Comparison of ENCODE assay signal across 9 cellular contexts in the genomic region with DNA sequence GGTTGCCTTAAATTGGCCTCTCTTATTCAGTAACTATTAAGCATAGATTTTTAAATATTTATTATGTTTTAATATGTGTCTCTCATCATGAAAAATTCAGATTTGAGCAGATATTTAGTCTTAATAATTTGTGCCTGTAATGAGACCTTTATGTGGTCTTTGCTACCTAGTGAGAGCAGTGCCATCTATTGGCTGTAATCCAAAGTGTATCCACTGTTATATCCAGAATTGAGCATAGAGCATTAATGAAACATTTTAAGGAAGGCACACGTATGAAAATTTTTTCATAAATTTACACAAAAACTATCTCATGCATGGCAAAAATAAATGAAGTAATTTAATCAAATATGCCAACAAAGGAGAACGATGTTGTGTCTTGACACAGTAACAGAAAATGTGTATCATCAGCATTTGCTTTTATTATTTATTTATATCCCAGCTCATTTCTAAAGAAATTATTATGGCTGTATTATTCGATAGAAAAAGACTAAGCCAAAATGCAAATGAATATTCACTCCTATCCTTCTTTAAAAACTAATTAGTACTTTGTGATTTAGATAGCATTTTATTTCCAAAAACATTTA.
DNase-seq lines count a peak whose midpoint lies in the region; ATAC-seq and TF ChIP-seq lines count a peak whose summit lies in the region.
"Had no signal": no experiment of that assay in that cellular context is flagged by ENCODE, and none has a peak within 500 bp of the region (broad histone marks: within the 10 kb centered on the region; RNA-seq: fewer than 3 reads in every experiment).

No MANE protein-coding gene starts in this region.

- no peaks in the 10 kb centered on the region; the same call in 1 of the 2 replicates for H3F3A ChIP-seq in SU-DHL-6 (ENCODE audit: insufficient read depth)

- H3K27me3 Mint-ChIP-seq in Caco-2 (ENCODE audit: insufficient read depth, unreplicated experiment): no peaks in the 10 kb centered on the region
- H3K27me3 Mint-ChIP-seq in activated T-helper 1 cell treated with anti-CD3 and anti-CD28 coated beads, Interleukin-12 subunit alpha, Interleukin-12 subunit beta, Interleukin-2, Interleukin-4 antibody, amounts not matched to agents 30 ng/mL and 10 ng/mL and 1 ng/mL, durations not matched to agents 14 hours and 24 hours and 36 hours (ENCODE audit: insufficient read depth): no peaks in the 10 kb centered on the region
- H3K27me3 Mint-ChIP-seq: IgD-negative memory B cell had no signal

- H4K20me1 ChIP-seq in SU-DHL-6 (ENCODE audit: low read depth, low read length): no peaks in the 10 kb centered on the region

- no peak overlapping the region for H2AFZ ChIP-seq in SU-DHL-6 (ENCODE audit: low read depth, low read length, severe bottlenecking)

- peak; percentile 47 to 61 for TF ChIP-seq CTCF in Caco-2 (IDR thresholded peaks at IDR 0.05; ENCODE audit: insufficient read depth in 1 of 2, low read depth in 1 of 2, low read length in 1 of 2, severe bottlenecking in 1 of 2, unreplicated experiment in 1 of 2)
- peak; percentile 79 for TF ChIP-seq CTCF in SU-DHL-6 (IDR thresholded peaks at IDR 0.05; ENCODE audit: insufficient read depth, low read length, poor library complexity, severe bottlenecking)
- TF ChIP-seq CTCF in lower leg skin (IDR thresholded peaks at IDR 0.05): no peak

- H3K36me3 Mint-ChIP-seq in Caco-2 (ENCODE audit: insufficient read depth, unreplicated experiment): no peaks in the 10 kb centered on the region
- H3K36me3 Mint-ChIP-seq in activated T-helper 1 cell treated with anti-CD3 and anti-CD28 coated beads, Interleukin-12 subunit alpha, Interleukin-12 subunit beta, Interleukin-2, Interleukin-4 antibody, amounts not matched to agents 30 ng/mL and 10 ng/mL and 1 ng/mL, durations not matched to agents 14 hours and 24 hours and 36 hours (ENCODE audit: low read depth): no peaks in the 10 kb centered on the region

- no peak overlapping the region for H3K27ac Mint-ChIP-seq in Caco-2 (ENCODE audit: unreplicated experiment)
- H3K27ac Mint-ChIP-seq in activated T-helper 1 cell treated with anti-CD3 and anti-CD28 coated beads, Interleukin-12 subunit alpha, Interleukin-12 subunit beta, Interleukin-2, Interleukin-4 antibody, amounts not matched to agents 30 ng/mL and 10 ng/mL and 1 ng/mL, durations not matched to agents 14 hours and 24 hours and 36 hours: no peak overlapping the region
- H3K27ac Mint-ChIP-seq: IgD-negative memory B cell had no signal

- peaks cover 11% of the 10 kb centered on the region for H3K4me1 Mint-ChIP-seq in Caco-2 (ENCODE audit: low read depth, unreplicated experiment)
- H3K4me1 Mint-ChIP-seq in activated T-helper 1 cell treated with anti-CD3 and anti-CD28 coated beads, Interleukin-12 subunit alpha, Interleukin-12 subunit beta, Interleukin-2, Interleukin-4 antibody, amounts not matched to agents 30 ng/mL and 10 ng/mL and 1 ng/mL, durations not matched to agents 14 hours and 24 hours and 36 hours (ENCODE audit: low read depth): no peaks in the 10 kb centered on the region

- H3K4me1 ChIP-seq in Caco-2: peaks cover 14% of the 10 kb centered on the region

- H3K9me2 ChIP-seq in SU-DHL-6 (replicated peaks; ENCODE audit: insufficient read depth, low read length): no peaks in the 10 kb centered on the region

- no peak overlapping the region; the same call in 1 of the 2 replicates for H3K27ac ChIP-seq in SU-DHL-6 (ENCODE audit: low read depth, low read length)

- ATAC-seq in GM19395 (IDR thresholded peaks at IDR 0.05; ENCODE audit: unreplicated experiment): peak; percentile 53

- DNase-seq in Caco-2 (peak in 1 of 2 experiments; percentile 22), M059J (ENCODE audit: low read depth) (peak; percentile 49), kidney tubule cell (ENCODE audit: low spot score) (peak; percentile 56), lower leg skin (ENCODE audit: low spot score in 2 of 2) (no peak), NCI-H1930 (lab: John Stamatoyannopoulos, UW) (no peak)
- DNase-seq in activated T-helper 1 cell treated with anti-CD3 and anti-CD28 coated beads, Interleukin-12 subunit alpha, Interleukin-12 subunit beta, Interleukin-2, Interleukin-4 antibody, amounts not matched to agents 30 ng/mL and 10 ng/mL and 1 ng/mL, durations not matched to agents 14 hours and 24 hours and 36 hours (ENCODE audit: low spot score): no peak

- no peaks in the 10 kb centered on the region for H3K9me3 Mint-ChIP-seq in Caco-2 (ENCODE audit: unreplicated experiment)
- H3K9me3 Mint-ChIP-seq in activated T-helper 1 cell treated with anti-CD3 and anti-CD28 coated beads, Interleukin-12 subunit alpha, Interleukin-12 subunit beta, Interleukin-2, Interleukin-4 antibody, amounts not matched to agents 30 ng/mL and 10 ng/mL and 1 ng/mL, durations not matched to agents 14 hours and 24 hours and 36 hours: no peaks in the 10 kb centered on the region

- H3K4me3 ChIP-seq in Caco-2 (ENCODE audit: low read depth, low read length): no peak overlapping the region
- no peak overlapping the region for H3K4me3 ChIP-seq in SU-DHL-6 (ENCODE audit: insufficient read depth, low read length, poor library complexity, severe bottlenecking)
- H3K4me3 ChIP-seq in lower leg skin (ENCODE audit: low read depth, poor library complexity, severe bottlenecking): no peak overlapping the region

- no peak overlapping the region for H3K4me2 ChIP-seq in SU-DHL-6 (ENCODE audit: low read depth, low read length, poor library complexity, severe bottlenecking)

- WGBS in lower leg skin, 2 donors: 59 to 62% methylated on average over 3 of the region's 3 CpGs

- POLR2A ChIA-PET in Caco-2 (lab: Charles Lee): no interaction called here

- H3K27me3 ChIP-seq in Caco-2 (replicated peaks; ENCODE audit: control insufficient read depth, insufficient read depth, low read length) (no peaks in the 10 kb centered on the region), SU-DHL-6 (ENCODE audit: low read length) (no peaks in the 10 kb centered on the region)

- no peak overlapping the region for H3K9ac ChIP-seq in SU-DHL-6 (ENCODE audit: low read length)

- no peak for TF ChIP-seq POLR2A in lower leg skin (IDR thresholded peaks at IDR 0.05)

- intact Hi-C loops in Caco-2 (cut with micrococcal nuclease; ENCODE audit: unreplicated experiment) (loop anchor here (1.0 to 10.0 kb wide), 5 partner anchors 121 to 549 kb away; a partner anchor contains a TSS), lower leg skin (cut with DNase I; ENCODE audit: low total_unique reads) (no loop called here)
- intact Hi-C loops in activated T-helper 1 cell treated with anti-CD3 and anti-CD28 coated beads, Interleukin-12 subunit alpha, Interleukin-12 subunit beta, Interleukin-2, Interleukin-4 antibody, amounts not matched to agents 30 ng/mL and 10 ng/mL and 1 ng/mL, durations not matched to agents 14 hours and 24 hours and 36 hours (cut with micrococcal nuclease): loop anchor here (1.0 kb wide), 1 partner anchor 203 kb away; a partner anchor contains a TSS

- H3K9me3 ChIP-seq in Caco-2 (no peaks in the 10 kb centered on the region), SU-DHL-6 (ENCODE audit: insufficient read depth, low read length) (no peaks in the 10 kb centered on the region)

- H3K36me3 ChIP-seq in Caco-2 (ENCODE audit: control insufficient read depth, insufficient read depth, low read length) (no peaks in the 10 kb centered on the region), SU-DHL-6 (ENCODE audit: low read length) (no peaks in the 10 kb centered on the region)

- BruUV-seq in Caco-2 (replicated peaks; lab: Mats Ljungman, UMichigan): no TSS peak

- no peak overlapping the region for H3K4me3 Mint-ChIP-seq in Caco-2 (ENCODE audit: unreplicated experiment)
- no peak overlapping the region for H3K4me3 Mint-ChIP-seq in activated T-helper 1 cell treated with anti-CD3 and anti-CD28 coated beads, Interleukin-12 subunit alpha, Interleukin-12 subunit beta, Interleukin-2, Interleukin-4 antibody, amounts not matched to agents 30 ng/mL and 10 ng/mL and 1 ng/mL, durations not matched to agents 14 hours and 24 hours and 36 hours
- H3K4me3 Mint-ChIP-seq: IgD-negative memory B cell had no signal

- CTCF ChIA-PET in Caco-2 (lab: Charles Lee): interaction anchor here (0.5 to 0.6 kb wide), 2 partner anchors 204 to 882 kb away, joined by 3 to 4 read pairs; a partner anchor contains a TSS

- no peaks in the 10 kb centered on the region for H3K79me2 ChIP-seq in SU-DHL-6 (ENCODE audit: insufficient read depth, low read length)

Comparison
In these comparisons a context has a peak if more than half of its experiments do, and no peak if none do; other contexts are left out.
1. DNase-seq: peak in M059J (single experiment) and kidney tubule cell (single experiment); none in lower leg skin (0 of 2), activated T-helper 1 cell treated with anti-CD3 and anti-CD28 coated beads, Interleukin-12 subunit alpha, Interleukin-12 subunit beta, Interleukin-2, Interleukin-4 antibody, amounts not matched to agents 30 ng/mL and 10 ng/mL and 1 ng/mL, durations not matched to agents 14 hours and 24 hours and 36 hours (single experiment) and NCI-H1930 (0 of 2).
2. CTCF ChIP-seq: peak in Caco-2 (2 of 2) and SU-DHL-6 (single experiment); none in lower leg skin (0 of 3).